8 cellular contexts compared by ENCODE assay signal in genomic region chr4:75513529-75514130, GRCh38. TPM values are rescaled to one million over a fixed set of nuclear protein-coding genes. Genes with fewer than 3 reads are reported as not detected.
DNase-seq lines count a peak whose midpoint lies in the region; ATAC-seq lines count a peak whose summit lies in the region.

No MANE protein-coding gene starts in this region.

- DNase-seq in activated CD4-positive, alpha-beta T cell treated with anti-CD3 and anti-CD28 coated beads for 36 hours, result no peak
- no peak for DNase-seq in activated CD4-positive, alpha-beta T cell treated with anti-CD3 and anti-CD28 coated beads for 4 hours
- DNase-seq in SW480 (ENCODE audit: low spot score), result peak; percentile 6
- no peak for DNase-seq in left ventricle myocardium superior
- no peak for DNase-seq in NCI-H2196 treated with DMSO at 0.1 percent for 48 hours (lab: John Stamatoyannopoulos, UW; ENCODE audit: unreplicated experiment)
- no peak for DNase-seq in NCI-H526 treated with DMSO at 0.1 percent for 48 hours (lab: John Stamatoyannopoulos, UW)

- intact Hi-C loops in activated CD4-positive, alpha-beta T cell treated with anti-CD3 and anti-CD28 coated beads for 36 hours (cut with DNase I, micrococcal nuclease), result loop anchor here (1.0 to 10.0 kb wide), 10 partner anchors 117 to 1641 kb away; partner anchors contain the start of genes G3BP2 (in 2 of the 2), NUP54 (in 2 of the 2), USO1 (in 2 of the 2) and CCNG2 (in 1 of the 2)
- intact Hi-C loops in left ventricle myocardium superior (cut with micrococcal nuclease), result no loop called here

- H3K36me3 ChIP-seq in skeletal muscle tissue (ENCODE audit: control insufficient read depth in 3 of 3, insufficient read depth in 3 of 3, low read length in 3 of 3), result peaks cover 0 to 11% (median 8%) of the 10 kb centered on the region in 3 donors

- no peaks in the 10 kb centered on the region for H3K9me3 Mint-ChIP-seq in activated CD4-positive, alpha-beta T cell treated with anti-CD3 and anti-CD28 coated beads for 36 hours (ENCODE audit: low read depth)

- peak overlapping the region; percentile 95 for H3K27ac Mint-ChIP-seq in activated CD4-positive, alpha-beta T cell treated with anti-CD3 and anti-CD28 coated beads for 36 hours

- H3K4me3 ChIP-seq in skeletal muscle tissue (ENCODE audit: low read length in 3 of 3), result peak overlapping the region; percentile 93 to 98 (median 93)

- H3K27ac ChIP-seq in skeletal muscle tissue (ENCODE audit: low read depth, low read length), result peak overlapping the region; percentile 89

- H3K36me3 Mint-ChIP-seq in activated CD4-positive, alpha-beta T cell treated with anti-CD3 and anti-CD28 coated beads for 36 hours (ENCODE audit: low read depth), result peaks cover 30% of the 10 kb centered on the region

- POLR2A ChIA-PET in activated CD4-positive, alpha-beta T cell treated with anti-CD3 and anti-CD28 coated beads for 36 hours (lab: Charles Lee), result interaction anchor here (0.6 to 1.9 kb wide), 3 partner anchors 126 to 213 kb away, joined by 3 to 8 read pairs (median 3); partner anchors contain the start of gene USO1

- CTCF ChIA-PET in activated CD4-positive, alpha-beta T cell treated with anti-CD3 and anti-CD28 coated beads for 36 hours (lab: Charles Lee), result interaction anchor here (0.5 to 3.0 kb wide), 6 partner anchors 11 to 210 kb away, joined by 3 to 17 read pairs (median 5); partner anchors contain the start of gene USO1

- H3K4me1 ChIP-seq in skeletal muscle tissue (ENCODE audit: control insufficient read depth in 3 of 3, insufficient read depth in 3 of 3, low read length in 3 of 3), result peaks cover 18 to 36% (median 28%) of the 10 kb centered on the region in 3 donors

- peak overlapping the region; percentile 87 to 96 (median 92) for H3K9ac ChIP-seq in skeletal muscle tissue (ENCODE audit: low read depth in 1 of 3, low read length in 3 of 3)

- no peaks in the 10 kb centered on the region for H3K9me3 ChIP-seq in skeletal muscle tissue (ENCODE audit: control insufficient read depth in 3 of 3, low read length in 3 of 3)

- no peak for ATAC-seq in activated CD4-positive, alpha-beta T cell treated with anti-CD3 and anti-CD28 coated beads for 36 hours
- ATAC-seq in left ventricle myocardium superior, result peak; percentile 2
- no peak for ATAC-seq in HG03571 (IDR thresholded peaks at IDR 0.05; ENCODE audit: unreplicated experiment)

- no peaks in the 10 kb centered on the region for H3K27me3 Mint-ChIP-seq in activated CD4-positive, alpha-beta T cell treated with anti-CD3 and anti-CD28 coated beads for 36 hours

- H3K4me1 Mint-ChIP-seq in activated CD4-positive, alpha-beta T cell treated with anti-CD3 and anti-CD28 coated beads for 36 hours, result peaks cover 39% of the 10 kb centered on the region

- H3K4me3 Mint-ChIP-seq in activated CD4-positive, alpha-beta T cell treated with anti-CD3 and anti-CD28 coated beads for 36 hours, result no peak overlapping the region

- H3K27me3 ChIP-seq in skeletal muscle tissue (ENCODE audit: control insufficient read depth in 3 of 3, insufficient read depth in 3 of 3, low read length in 3 of 3), result no peaks in the 10 kb centered on the region

RNA-seq across cellular contexts. Expression of gene RCHY1, which starts 0.6 kb away (rescaled TPM):
- 10 to 100 TPM; 32.9 to 33.7 TPM for total RNA-seq in activated CD4-positive, alpha-beta T cell treated with anti-CD3 and anti-CD28 coated beads for 36 hours
- total RNA-seq in left ventricle myocardium superior (50.5 TPM), skeletal muscle tissue (25.1 TPM)

RNA-seq across cellular contexts. Expression of gene THAP6, which starts 0.6 kb away (rescaled TPM):
- total RNA-seq in activated CD4-positive, alpha-beta T cell treated with anti-CD3 and anti-CD28 coated beads for 36 hours, result 10 to 100 TPM; 18.4 TPM
- total RNA-seq in left ventricle myocardium superior, result 22.2 TPM
- total RNA-seq in skeletal muscle tissue, result 12.0 TPM

RNA-seq across cellular contexts. Expression of gene ODAPH, which starts 42.2 kb away (rescaled TPM):
- total RNA-seq in activated CD4-positive, alpha-beta T cell treated with anti-CD3 and anti-CD28 coated beads for 36 hours, result not detected
- not detected for total RNA-seq in left ventricle myocardium superior
- total RNA-seq in skeletal muscle tissue, result not detected
